Comparison of ENCODE assay signal across 8 cellular contexts in the genomic region with DNA sequence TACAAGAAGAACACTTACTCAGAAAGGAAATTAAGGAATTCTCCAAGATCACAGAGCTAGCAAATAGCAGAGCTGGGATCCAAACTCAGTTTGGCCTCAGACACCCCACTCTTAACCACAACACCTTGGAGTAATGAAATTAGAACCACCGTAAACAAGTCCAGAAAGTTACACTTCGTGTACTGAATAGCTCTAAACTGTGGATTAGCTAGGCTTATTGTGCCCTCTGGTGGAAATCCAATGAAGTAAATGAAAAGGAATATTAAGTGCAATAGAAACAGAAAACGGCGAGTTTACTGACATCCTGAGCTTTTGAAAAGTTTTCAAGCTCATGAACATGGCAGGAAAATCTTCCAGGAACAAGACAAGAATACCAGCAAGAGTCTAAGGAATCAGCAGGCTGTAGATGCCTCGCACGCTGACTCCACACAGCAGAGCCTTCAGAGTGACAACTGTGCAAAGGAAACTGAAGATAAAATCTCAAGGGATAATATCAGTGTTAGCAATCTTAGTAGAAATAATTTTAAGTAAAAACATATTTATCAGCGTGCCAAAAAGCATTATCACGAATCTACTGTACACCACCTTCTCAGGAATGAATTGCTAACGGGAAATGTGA. TPM values are rescaled to one million over a fixed set of nuclear protein-coding genes. Genes with fewer than 3 reads are reported as not detected.
DNase-seq lines count a peak whose midpoint lies in the region; ATAC-seq, FAIRE-seq and TF ChIP-seq lines count a peak whose summit lies in the region.

No MANE protein-coding gene starts in this region.

- H2AFZ ChIP-seq in KMS-11 (ENCODE audit: low read depth) = peak overlapping the region; percentile 58; the same call in 1 of the 2 replicates

- DNase-seq in activated naive CD4-positive, alpha-beta T cell treated with anti-CD3 and anti-CD28 coated beads, Interleukin-2, amount 50 U/mL, for 72 hours (ENCODE audit: low spot score in 2 of 2) = peak in 1 of 2 donors; percentile 4
- DNase-seq in activated naive CD4-positive, alpha-beta T cell treated with anti-CD3 and anti-CD28 coated beads, Interleukin-2, amount 10 ng/mL, durations not matched to agents 7 days and 5 days = no peak
- peak; percentile 37 for DNase-seq in SKM-1 treated with dmso at 0.1 percent for 144 hours (lab: John Stamatoyannopoulos, UW; ENCODE audit: unreplicated experiment)
- peak; percentile 73 for DNase-seq in fibroblast of the aortic adventitia (ENCODE audit: low read depth)
- DNase-seq in pancreas = no peak
- DNase-seq in COLO668 (lab: John Stamatoyannopoulos, UW; ENCODE audit: unreplicated experiment) = no peak

- no peaks in the 10 kb centered on the region for H3K27me3 ChIP-seq in KMS-11 (ENCODE audit: insufficient read depth, low read depth)
- H3K27me3 ChIP-seq in pancreas = peaks cover 0 to 12% (median 0%) of the 10 kb centered on the region in 4 donors

- peak overlapping the region; percentile 65 for H3K4me2 ChIP-seq in KMS-11

- H3K4me1 Mint-ChIP-seq in activated naive CD4-positive, alpha-beta T cell treated with anti-CD3 and anti-CD28 coated beads, Interleukin-2, amount 10 ng/mL, durations not matched to agents 7 days and 5 days = peaks cover 4% of the 10 kb centered on the region

- no peaks in the 10 kb centered on the region for H4K20me1 ChIP-seq in KMS-11 (ENCODE audit: insufficient read depth)

- H3K4me3 ChIP-seq in KMS-11 (IDR thresholded peaks at IDR 0.05; ENCODE audit: insufficient read depth, low read depth, low read length) = no peak overlapping the region
- H3K4me3 ChIP-seq in fibroblast of the aortic adventitia (ENCODE audit: low read depth, low read length) = peak overlapping the region; percentile 23
- H3K4me3 ChIP-seq in pancreas = no peak overlapping the region

- WGBS in pancreas, 2 donors = 15 to 16% methylated on average over 9 of the region's 9 CpGs

- ATAC-seq in activated naive CD4-positive, alpha-beta T cell treated with anti-CD3 and anti-CD28 coated beads, Interleukin-2, amount 50 U/mL, for 72 hours = peak; percentile 49 to 77
- ATAC-seq in GM21825 (IDR thresholded peaks at IDR 0.05; ENCODE audit: unreplicated experiment) (peak; percentile 68), pancreas (peak; percentile 58 to 84 (median 78))

- TF ChIP-seq CTCF in KMS-11 (conservative IDR thresholded peaks at IDR 0.05; ENCODE audit: low read depth, low read length) (peak; percentile 89), fibroblast of the aortic adventitia (IDR thresholded peaks at IDR 0.05; ENCODE audit: insufficient read depth, low read length) (peak; percentile 66), pancreas (IDR thresholded peaks at IDR 0.05) (peak; percentile 20 to 39 (median 32))

- H3K27ac Mint-ChIP-seq in activated naive CD4-positive, alpha-beta T cell treated with anti-CD3 and anti-CD28 coated beads, Interleukin-2, amount 50 U/mL, for 72 hours = no peak overlapping the region
- no peak overlapping the region for H3K27ac Mint-ChIP-seq in activated naive CD4-positive, alpha-beta T cell treated with anti-CD3 and anti-CD28 coated beads, Interleukin-2, amount 10 ng/mL, durations not matched to agents 7 days and 5 days

- no peaks in the 10 kb centered on the region for H3K9me3 ChIP-seq in pancreas

- H3K4me1 ChIP-seq in KMS-11 (ENCODE audit: low read depth, poor library complexity, severe bottlenecking) (no peaks in the 10 kb centered on the region), pancreas (no peaks in the 10 kb centered on the region)

- H3K27me3 Mint-ChIP-seq in activated naive CD4-positive, alpha-beta T cell treated with anti-CD3 and anti-CD28 coated beads, Interleukin-2, amount 10 ng/mL, durations not matched to agents 7 days and 5 days = peaks cover 3% of the 10 kb centered on the region

- H3K36me3 ChIP-seq in KMS-11 (ENCODE audit: insufficient read depth) (no peaks in the 10 kb centered on the region), pancreas (no peaks in the 10 kb centered on the region)

- intact Hi-C loops in pancreas (cut with DNase I) = no loop called here

- H3K9ac ChIP-seq in KMS-11 = no peak overlapping the region

- H3K27ac ChIP-seq in KMS-11 (no peak overlapping the region), pancreas (no peak overlapping the region)

- CTCF ChIA-PET in activated naive CD4-positive, alpha-beta T cell treated with anti-CD3 and anti-CD28 coated beads, Interleukin-2, amount 10 ng/mL, durations not matched to agents 7 days and 5 days (lab: Charles Lee) = interaction anchor here (0.8 to 2.1 kb wide), 13 partner anchors 10 to 396 kb away, joined by 3 to 14 read pairs (median 4); no protein-coding TSS in a partner anchor

- no peak overlapping the region for H3K4me3 Mint-ChIP-seq in activated naive CD4-positive, alpha-beta T cell treated with anti-CD3 and anti-CD28 coated beads, Interleukin-2, amount 10 ng/mL, durations not matched to agents 7 days and 5 days

- no peak for FAIRE-seq in pancreas (lab: Jason Lieb, UNC)

- H3K36me3 Mint-ChIP-seq in activated naive CD4-positive, alpha-beta T cell treated with anti-CD3 and anti-CD28 coated beads, Interleukin-2, amount 50 U/mL, for 72 hours = no peaks in the 10 kb centered on the region
- no peaks in the 10 kb centered on the region for H3K36me3 Mint-ChIP-seq in activated naive CD4-positive, alpha-beta T cell treated with anti-CD3 and anti-CD28 coated beads, Interleukin-2, amount 10 ng/mL, durations not matched to agents 7 days and 5 days

- H3K79me2 ChIP-seq in KMS-11 (ENCODE audit: insufficient read depth, low read depth) = no peaks in the 10 kb centered on the region

- H3K9me3 Mint-ChIP-seq in activated naive CD4-positive, alpha-beta T cell treated with anti-CD3 and anti-CD28 coated beads, Interleukin-2, amount 50 U/mL, for 72 hours = no peaks in the 10 kb centered on the region
- no peaks in the 10 kb centered on the region for H3K9me3 Mint-ChIP-seq in activated naive CD4-positive, alpha-beta T cell treated with anti-CD3 and anti-CD28 coated beads, Interleukin-2, amount 10 ng/mL, durations not matched to agents 7 days and 5 days

RNA-seq across cellular contexts. Expression of a gene that starts 34.6 kb away (rescaled TPM):
- 10 to 100 TPM; 43.6 to 81.5 TPM for total RNA-seq in activated naive CD4-positive, alpha-beta T cell treated with anti-CD3 and anti-CD28 coated beads, Interleukin-2, amount 50 U/mL, for 72 hours
- total RNA-seq in fibroblast of the aortic adventitia (ENCODE audit: low replicate concordance) (2.4 and 52.9 TPM in 2 replicates), pancreas (1 to 10 TPM in 4 of 6 donors, under 1 TPM in 2; 0.87 to 3.2 (median 1.5) TPM)
- 1 to 10 TPM in 1 of 2 donors, under 1 TPM in 1; 0.57 to 2.5 TPM for polyA plus RNA-seq in pancreas

RNA-seq across cellular contexts. Expression of a gene that starts 54.2 kb away (rescaled TPM):
- total RNA-seq in activated naive CD4-positive, alpha-beta T cell treated with anti-CD3 and anti-CD28 coated beads, Interleukin-2, amount 50 U/mL, for 72 hours = 10 to 100 TPM; 14.2 to 17.3 TPM
- total RNA-seq in fibroblast of the aortic adventitia (ENCODE audit: low replicate concordance) (26.8 and 28.2 TPM in 2 replicates), pancreas (1 to 10 TPM; 4.8 to 9.9 (median 7.3) TPM)
- 1 to 10 TPM; 4.4 to 8.5 TPM for polyA plus RNA-seq in pancreas

Comparison
In these comparisons a context has a peak if more than half of its experiments do, and no peak if none do; other contexts are left out.
1. DNase-seq: peak in SKM-1 treated with dmso at 0.1 percent for 144 hours (single experiment) and fibroblast of the aortic adventitia (single experiment); none in activated naive CD4-positive, alpha-beta T cell treated with anti-CD3 and anti-CD28 coated beads, Interleukin-2, amount 10 ng/mL, durations not matched to agents 7 days and 5 days (single experiment), pancreas (0 of 6) and COLO668 (single experiment).
2. CTCF ChIP-seq: peak in every context shown above with its lines; median percentile 89 in KMS-11; 66 in fibroblast of the aortic adventitia; 32 in pancreas.
3. Peak in every context shown above with its lines, with median percentiles within 50 percentile points of each other: ATAC-seq.